ENCODE assay signal across 9 cellular contexts in genomic region chr6:113970808-113971676, GRCh38. TPM values are rescaled to one million over a fixed set of nuclear protein-coding genes. Genes with fewer than 3 reads are reported as not detected.
DNase-seq lines count a peak whose midpoint lies in the region; ATAC-seq, FAIRE-seq and TF ChIP-seq lines count a peak whose summit lies in the region.
"Had no signal": no experiment of that assay in that cellular context is flagged by ENCODE, and none has a peak within 500 bp of the region (broad histone marks: within the 10 kb centered on the region; RNA-seq: fewer than 3 reads in every experiment).

Gene HDAC2, minus strand, starts transcription at chr6:113971148. Its CDS starts 240 bp downstream, at chr6:113970908.

- H3K4me3 ChIP-seq in keratinocyte (ENCODE audit: control insufficient read depth in 2 of 3, extremely low read depth in 1 of 3, insufficient read depth in 2 of 3, low read depth in 1 of 3, low read length in 3 of 3) = peak within 1 kb of the TSS; percentile 85 to 98 (median 85)

- peaks cover 18% of the 10 kb centered on the region for H3K4me1 ChIP-seq in keratinocyte (ENCODE audit: control insufficient read depth, extremely low read depth, insufficient read depth, low read length)

- dilution Hi-C loops in keratinocyte (cut with MboI; ENCODE audit: extremely low pct_ligation_motif_present, low sequenced_read_pairs) = no loop called here

- peak; percentile 93 for DNase-seq in AG08396 (ENCODE audit: low spot score)
- DNase-seq in NCI-H345 (lab: John Stamatoyannopoulos, UW) = peak; percentile 89
- peak; percentile 79 for DNase-seq in cerebellar cortex (ENCODE audit: low spot score)
- DNase-seq in keratinocyte (ENCODE audit: low read depth, low spot score) = no peak
- DNase-seq in stimulated activated CD4-positive, alpha-beta T cell treated with anti-CD3 and anti-CD28 coated beads, Interleukin-15, amount 100 ng/mL, for 24 hours = peak; percentile 91

- TF ChIP-seq CTCF in keratinocyte (optimal IDR thresholded peaks at IDR 0.05 in 1 of 3, IDR thresholded peaks at IDR 0.05 in 1 of 3, conservative IDR thresholded peaks at IDR 0.05 in 1 of 3; ENCODE audit: extremely low read depth in 1 of 3, insufficient read depth in 2 of 3, low read length in 3 of 3) = peak in 1 of 3 experiments; percentile 3

- peak within 1 kb of the TSS; percentile 97 for H3K4me2 ChIP-seq in keratinocyte (ENCODE audit: control insufficient read depth, extremely low read depth, insufficient read depth, low read depth, low read length)

- peaks cover 50% of the 10 kb centered on the region for H3K79me2 ChIP-seq in keratinocyte (ENCODE audit: control insufficient read depth, insufficient read depth, low read length)

- peak within 1 kb of the TSS; percentile 84 for H3K9ac ChIP-seq in keratinocyte (ENCODE audit: control insufficient read depth, extremely low read depth, insufficient read depth, low read length)

- peaks cover 17% of the 10 kb centered on the region for H4K20me1 ChIP-seq in keratinocyte (ENCODE audit: control insufficient read depth, extremely low read depth, insufficient read depth, low read length)

- ATAC-seq in GM18870 (IDR thresholded peaks at IDR 0.05; ENCODE audit: unreplicated experiment) = peak; percentile 87
- ATAC-seq in HG03135 (IDR thresholded peaks at IDR 0.05; ENCODE audit: unreplicated experiment) = peak; percentile 86
- peak; percentile 72 to 78 for ATAC-seq in activated CD4-positive, CD25-positive, alpha-beta regulatory T cell treated with anti-CD3 and anti-CD28 coated beads, Interleukin-2, amount 50 U/mL, for 24 hours

- peak within 1 kb of the TSS; percentile 94 for H2AFZ ChIP-seq in keratinocyte (ENCODE audit: control insufficient read depth, low read length)

- H3K27me3 ChIP-seq in keratinocyte (ENCODE audit: control insufficient read depth, extremely low read depth, insufficient read depth, low read length) = no peaks in the 10 kb centered on the region

- no peaks in the 10 kb centered on the region for H3K9me3 ChIP-seq in keratinocyte (ENCODE audit: control insufficient read depth, low read depth, low read length)

- FAIRE-seq in keratinocyte (lab: Jason Lieb, UNC) = peak; percentile 81
- FAIRE-seq: endometrium had no signal

- peak within 1 kb of the TSS; percentile 84 for H3K27ac ChIP-seq in keratinocyte (ENCODE audit: control insufficient read depth, insufficient read depth, low read length)

- no peaks in the 10 kb centered on the region for H3K36me3 ChIP-seq in keratinocyte (ENCODE audit: control insufficient read depth in 2 of 2, extremely low read depth in 1 of 2, insufficient read depth in 2 of 2, low read length in 2 of 2)

- H3K9me1 ChIP-seq in keratinocyte (ENCODE audit: control insufficient read depth, extremely low read depth, insufficient read depth, low read length) = no peaks in the 10 kb centered on the region

RNA-seq across cellular contexts. Expression of gene HDAC2, which starts in this region (rescaled TPM):
- 120 to 222 TPM (median 133 TPM) in 3 replicates for polyA plus RNA-seq in keratinocyte
- 121 TPM for polyA plus RNA-seq in keratinocyte (2011; ENCODE audit: low read depth)
- polyA plus RNA-seq in keratinocyte (2011; cell fraction: cytosol; rRNA removed) = 107 and 217 TPM in 2 replicates
- polyA plus RNA-seq in keratinocyte (2011; cell fraction: nucleus; rRNA removed) = 114 and 143 TPM in 2 replicates
- polyA plus RNA-seq in keratinocyte (2012; ENCODE audit: low replicate concordance) = 116 and 144 TPM in 2 replicates
- 34.5 to 273 TPM (median 116 TPM) in 3 replicates for polyA minus RNA-seq in keratinocyte
- 132 TPM for polyA minus RNA-seq in keratinocyte (2011; cell fraction: cytosol; rRNA and poly(A)+ RNA removed)
- polyA minus RNA-seq in keratinocyte (2011; cell fraction: nucleus; rRNA and poly(A)+ RNA removed) = 39.5 and 76.5 TPM in 2 replicates
